17 cellular contexts compared by ENCODE assay signal in genomic region chr18:30406728-30407127, GRCh38.
DNase-seq lines count a peak whose midpoint lies in the region; ATAC-seq and TF ChIP-seq lines count a peak whose summit lies in the region.
"Had no signal": no experiment of that assay in that cellular context is flagged by ENCODE, and none has a peak within 500 bp of the region (broad histone marks: within the 10 kb centered on the region; RNA-seq: fewer than 3 reads in every experiment).

No MANE protein-coding gene starts in this region.

- no peaks in the 10 kb centered on the region for H3K4me1 ChIP-seq in RWPE2 (ENCODE audit: insufficient read depth, poor library complexity, severe bottlenecking)

- H3K36me3 ChIP-seq in RWPE2 (ENCODE audit: low read depth): no peaks in the 10 kb centered on the region

- H3K27ac ChIP-seq in RWPE2 (ENCODE audit: poor library complexity, severe bottlenecking): no peak overlapping the region
- H3K27ac ChIP-seq: SK-N-MC had no signal

- no peaks in the 10 kb centered on the region for H3K27me3 ChIP-seq in RWPE2 (ENCODE audit: insufficient read depth, poor library complexity, severe bottlenecking)

- peak; percentile 73 for DNase-seq in ELR (ENCODE audit: low read depth)
- peak; percentile 95 for DNase-seq in MV-4-11 (lab: John Stamatoyannopoulos, UW)
- no peak for DNase-seq in RWPE2 (ENCODE audit: low spot score)
- DNase-seq in epithelial cell of esophagus (ENCODE audit: low read depth): peak; percentile 70
- no peak for DNase-seq in SW480 (ENCODE audit: low spot score)
- no peak for DNase-seq in islet precursor cell
- DNase-seq: C1 segment of cervical spinal cord, DMS153, EL, H9, NCI-H1105, NCI-H187, NCI-H774 had no signal

- no peak overlapping the region for H3K4me3 ChIP-seq in RWPE2 (ENCODE audit: severe bottlenecking)
- H3K4me3 ChIP-seq in epithelial cell of esophagus (ENCODE audit: low read length): no peak overlapping the region
- H3K4me3 ChIP-seq: SK-N-MC had no signal

- ATAC-seq in RWPE2 (ENCODE audit: low read depth) (peak; percentile 42; the same call in 2 of the 3 replicates), HG03097 (IDR thresholded peaks at IDR 0.05; ENCODE audit: low FRiP score, unreplicated experiment) (no peak), HG03135 (IDR thresholded peaks at IDR 0.05; ENCODE audit: unreplicated experiment) (no peak)
- ATAC-seq: Right ventricle myocardium inferior had no signal

- TF ChIP-seq CTCF in RWPE2 (IDR thresholded peaks at IDR 0.05; ENCODE audit: poor library complexity, severe bottlenecking) (no peak), epithelial cell of esophagus (IDR thresholded peaks at IDR 0.05; ENCODE audit: insufficient read depth, low read depth, low read length, missing control alignments) (no peak)

- no peaks in the 10 kb centered on the region for H3K9me3 ChIP-seq in RWPE2 (ENCODE audit: severe bottlenecking)

Comparison
In these comparisons a context has a peak if more than half of its experiments do, and no peak if none do; other contexts are left out.
1. DNase-seq: peak in ELR (single experiment), MV-4-11 (single experiment) and epithelial cell of esophagus (single experiment); none in RWPE2 (single experiment), SW480 (single experiment) and islet precursor cell (single experiment).